Comparison of ENCODE assay signal across 24 cellular contexts in the genomic region with DNA sequence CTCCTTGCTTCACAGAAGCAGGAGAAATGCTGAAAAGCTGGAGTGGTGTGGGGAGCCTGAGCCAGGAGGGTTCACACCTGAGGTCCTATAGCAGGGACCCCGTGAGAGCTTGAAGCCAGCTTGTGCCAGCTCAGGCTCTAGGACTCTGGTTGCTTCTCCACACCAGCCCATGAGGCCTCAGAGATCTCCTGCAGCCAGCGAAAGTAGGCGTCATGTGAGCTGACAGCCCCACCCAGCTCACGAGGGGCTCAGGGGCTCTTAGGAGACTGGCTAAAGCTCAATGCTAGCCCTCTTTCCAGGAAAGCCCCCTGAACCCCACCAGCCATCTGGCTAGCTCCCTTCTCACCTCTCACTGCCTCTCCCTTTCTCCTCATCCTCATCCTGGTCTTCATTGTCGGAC. TPM values are rescaled to one million over a fixed set of nuclear protein-coding genes. Genes with fewer than 3 reads are reported as not detected.
DNase-seq lines count a peak whose midpoint lies in the region; ATAC-seq and TF ChIP-seq lines count a peak whose summit lies in the region.
"Had no signal": no experiment of that assay in that cellular context is flagged by ENCODE, and none has a peak within 500 bp of the region (broad histone marks: within the 10 kb centered on the region; RNA-seq: fewer than 3 reads in every experiment).

No MANE protein-coding gene starts in this region.

- H2AFZ ChIP-seq in osteoblast (ENCODE audit: low read length) = no peak overlapping the region

- peaks cover 4% of the 10 kb centered on the region for H4K20me1 ChIP-seq in osteoblast (ENCODE audit: insufficient read depth, low read length)

- H3K79me2 ChIP-seq in osteoblast (ENCODE audit: insufficient read depth, low read length) = no peaks in the 10 kb centered on the region

- H3K27ac Mint-ChIP-seq in stimulated activated naive B cell treated with anti-CD40 and anti-IgM and Interleukin-4, amounts not matched to agents 10 μg/mL and 1 μg/mL and 100 μg/mL, for 72 hours = no peak overlapping the region
- no peak overlapping the region for H3K27ac Mint-ChIP-seq in immature natural killer cell
- H3K27ac Mint-ChIP-seq: CD4-positive, CD25-positive, alpha-beta regulatory T cell; CD8-positive, alpha-beta memory T cell had no signal

- no peaks in the 10 kb centered on the region for H3K36me3 Mint-ChIP-seq in stimulated activated naive B cell treated with anti-CD40 and anti-IgM and Interleukin-4, amounts not matched to agents 10 μg/mL and 1 μg/mL and 100 μg/mL, for 72 hours
- no peaks in the 10 kb centered on the region for H3K36me3 Mint-ChIP-seq in immature natural killer cell
- H3K36me3 Mint-ChIP-seq: CD14-positive monocyte; CD4-positive, alpha-beta memory T cell; CD4-positive, CD25-positive, alpha-beta regulatory T cell had no signal

- peaks cover 39 to 66% of the 10 kb centered on the region in 2 donors for H3K27me3 Mint-ChIP-seq in stimulated activated naive B cell treated with anti-CD40 and anti-IgM and Interleukin-4, amounts not matched to agents 10 μg/mL and 1 μg/mL and 100 μg/mL, for 72 hours
- peaks cover 4 to 10% (median 7%) of the 10 kb centered on the region in 3 donors for H3K27me3 Mint-ChIP-seq in immature natural killer cell (ENCODE audit: low read depth in 3 of 3)

- H3K4me1 ChIP-seq in osteoblast (ENCODE audit: insufficient read depth, low read length) = no peaks in the 10 kb centered on the region
- H3K4me1 ChIP-seq: BE2C, BLaER1 had no signal

- no peak for ATAC-seq in stimulated activated naive B cell treated with anti-CD40 and anti-IgM and Interleukin-4, amounts not matched to agents 10 μg/mL and 1 μg/mL and 100 μg/mL, for 72 hours (replicated peaks)
- ATAC-seq: GM12878 had no signal

- no peak for TF ChIP-seq CTCF in osteoblast (IDR thresholded peaks at IDR 0.05; ENCODE audit: extremely low read depth, low read depth, low read length)

- no peak overlapping the region for H3K4me2 ChIP-seq in osteoblast (ENCODE audit: insufficient read depth, low read length)
- H3K4me2 ChIP-seq: BLaER1 had no signal

- H3K27me3 ChIP-seq in osteoblast (ENCODE audit: insufficient read depth, low read length) = no peaks in the 10 kb centered on the region
- H3K27me3 ChIP-seq: BE2C, BLaER1 had no signal

- no peaks in the 10 kb centered on the region for H3K9me3 ChIP-seq in osteoblast (ENCODE audit: low read depth, low read length)
- H3K9me3 ChIP-seq: BE2C, BLaER1 had no signal

- H3K36me3 ChIP-seq in osteoblast (ENCODE audit: insufficient read depth, low read length) = no peaks in the 10 kb centered on the region
- H3K36me3 ChIP-seq: BE2C, BLaER1 had no signal

- no peak overlapping the region for H3K4me3 ChIP-seq in osteoblast (ENCODE audit: insufficient read depth, low read length)
- H3K4me3 ChIP-seq: BLaER1, GM12878 had no signal

- no peak overlapping the region for H3K4me3 Mint-ChIP-seq in stimulated activated naive B cell treated with anti-CD40 and anti-IgM and Interleukin-4, amounts not matched to agents 10 μg/mL and 1 μg/mL and 100 μg/mL, for 72 hours
- no peak overlapping the region for H3K4me3 Mint-ChIP-seq in immature natural killer cell
- H3K4me3 Mint-ChIP-seq: CD14-positive monocyte; CD4-positive, alpha-beta memory T cell; CD4-positive, CD25-positive, alpha-beta regulatory T cell; CD8-positive, alpha-beta memory T cell had no signal

- intact Hi-C loops in posterior vena cava (cut with DNase I) = no loop called here

- H3K9me3 Mint-ChIP-seq in stimulated activated naive B cell treated with anti-CD40 and anti-IgM and Interleukin-4, amounts not matched to agents 10 μg/mL and 1 μg/mL and 100 μg/mL, for 72 hours = no peaks in the 10 kb centered on the region
- peaks cover 0 to 1% (median 0%) of the 10 kb centered on the region in 6 donors for H3K9me3 Mint-ChIP-seq in immature natural killer cell
- H3K9me3 Mint-ChIP-seq: CD8-positive, alpha-beta memory T cell had no signal

- DNase-seq in osteoblast (ENCODE audit: insufficient read length, low spot score, missing footprints) (peak; percentile 9), posterior vena cava (ENCODE audit: low spot score) (peak; percentile 72), immature natural killer cell (no peak)
- no peak for DNase-seq in stimulated activated CD4-positive, alpha-beta T cell treated with anti-CD3 and anti-CD28 coated beads, Interleukin-4, amount 100 ng/mL, for 24 hours
- no peak for DNase-seq in stimulated activated naive B cell treated with anti-CD40 and anti-IgM and Interleukin-4, amounts not matched to agents 10 μg/mL and 1 μg/mL and 100 μg/mL, for 72 hours
- DNase-seq: 8988T; ACHN; BE2C; C1 segment of cervical spinal cord; CD4-positive, alpha-beta memory T cell; CD4-positive, CD25-positive, alpha-beta regulatory T cell; CD8-positive, alpha-beta memory T cell; COR-L47; DMS 273 treated with DMSO at 0.1 percent for 48 hours; DMS153; DMS53; DMS79; DND-41; EL; GDM1 had no signal

- no peak overlapping the region for H3K27ac ChIP-seq in osteoblast (ENCODE audit: low read depth, low read length)
- H3K27ac ChIP-seq: BLaER1 had no signal

- H3K4me1 Mint-ChIP-seq in stimulated activated naive B cell treated with anti-CD40 and anti-IgM and Interleukin-4, amounts not matched to agents 10 μg/mL and 1 μg/mL and 100 μg/mL, for 72 hours = no peaks in the 10 kb centered on the region
- no peaks in the 10 kb centered on the region for H3K4me1 Mint-ChIP-seq in immature natural killer cell
- H3K4me1 Mint-ChIP-seq: CD14-positive monocyte; CD4-positive, alpha-beta memory T cell; CD4-positive, CD25-positive, alpha-beta regulatory T cell; CD8-positive, alpha-beta memory T cell had no signal

RNA-seq across cellular contexts. Expression of a gene that starts 16.9 kb away (rescaled TPM):
- total RNA-seq in osteoblast (29.2 and 36.6 TPM in 2 replicates), posterior vena cava (1 to 10 TPM; 5.0 to 8.0 TPM)
- polyA plus RNA-seq in immature natural killer cell = not detected
- total RNA-seq: A673; CD4-positive, CD25-positive, alpha-beta regulatory T cell had no signal
- polyA plus RNA-seq: CD14-positive monocyte had no signal

RNA-seq across cellular contexts. Expression of a gene that starts 45.7 kb away (rescaled TPM):
- total RNA-seq in osteoblast (under 0.01 and 0.36 TPM in 2 replicates), posterior vena cava (1 to 10 TPM in 1 of 2 donors, under 1 TPM in 1; 0.86 to 1.4 TPM)
- polyA plus RNA-seq in immature natural killer cell = not detected
- total RNA-seq: GM12878 had no signal
- polyA plus RNA-seq: CD4-positive, alpha-beta memory T cell; CD8-positive, alpha-beta memory T cell; GM12878 had no signal

Comparison
In these comparisons a context has a peak if more than half of its experiments do, and no peak if none do; other contexts are left out.
1. DNase-seq: peak in osteoblast (single experiment) and posterior vena cava (single experiment); none in stimulated activated CD4-positive, alpha-beta T cell treated with anti-CD3 and anti-CD28 coated beads, Interleukin-4, amount 100 ng/mL, for 24 hours (single experiment), stimulated activated naive B cell treated with anti-CD40 and anti-IgM and Interleukin-4, amounts not matched to agents 10 μg/mL and 1 μg/mL and 100 μg/mL, for 72 hours (single experiment) and immature natural killer cell (0 of 3).